11 cellular contexts compared by ENCODE assay signal in genomic region chr2:84899181-84899580, GRCh38. TPM values are rescaled to one million over a fixed set of nuclear protein-coding genes. Genes with fewer than 3 reads are reported as not detected.
DNase-seq lines count a peak whose midpoint lies in the region; TF ChIP-seq lines count a peak whose summit lies in the region.
"Had no signal": no experiment of that assay in that cellular context is flagged by ENCODE, and none has a peak within 500 bp of the region (broad histone marks: within the 10 kb centered on the region; RNA-seq: fewer than 3 reads in every experiment).

No MANE protein-coding gene starts in this region.

- peaks cover 6% of the 10 kb centered on the region for H3K4me1 Mint-ChIP-seq in endodermal cell

- TF ChIP-seq POLR2A in spleen (IDR thresholded peaks at IDR 0.05), result no peak

- intact Hi-C loops in spleen (cut with DNase I; ENCODE audit: low total_unique reads), result no loop called here

- H3K27me3 Mint-ChIP-seq in endodermal cell (ENCODE audit: insufficient read depth), result peaks cover 24% of the 10 kb centered on the region

- H3K27me3 ChIP-seq in SJCRH30 (no peaks in the 10 kb centered on the region), endodermal cell (ENCODE audit: control insufficient read depth, insufficient read depth, low read length, poor library complexity, severe bottlenecking) (no peaks in the 10 kb centered on the region), spleen (replicated peaks in 1 of 7) (no peaks in the 10 kb centered on the region)
- H3K27me3 ChIP-seq: ovary had no signal

- H3K27ac ChIP-seq in SJCRH30 (peak overlapping the region; percentile 48; the same call in 1 of the 2 replicates), endodermal cell (ENCODE audit: low read depth, low read length) (no peak overlapping the region), spleen (peak overlapping the region; percentile 45 to 89 (median 74))

- no peaks in the 10 kb centered on the region for H3K36me3 Mint-ChIP-seq in endodermal cell (ENCODE audit: low read depth)

- no peak overlapping the region for H3K4me3 Mint-ChIP-seq in endodermal cell

- H3K4me3 ChIP-seq in SJCRH30, result no peak overlapping the region
- no peak overlapping the region for H3K4me3 ChIP-seq in endodermal cell (ENCODE audit: low read length)
- H3K4me3 ChIP-seq in spleen, result no peak overlapping the region
- H3K4me3 ChIP-seq: ovary had no signal

- TF ChIP-seq CTCF in endodermal cell (conservative IDR thresholded peaks at IDR 0.05) (no peak), spleen (IDR thresholded peaks at IDR 0.05 in 8 of 11, conservative IDR thresholded peaks at IDR 0.05 in 3 of 11) (no peak)

- no peaks in the 10 kb centered on the region for H3K9me3 Mint-ChIP-seq in endodermal cell

- no peak overlapping the region for H3K9ac ChIP-seq in endodermal cell (ENCODE audit: extremely low read depth, low read length, poor library complexity, severe bottlenecking)

- H3K4me1 ChIP-seq in SJCRH30, result peaks cover 37% of the 10 kb centered on the region
- H3K4me1 ChIP-seq in endodermal cell (ENCODE audit: control insufficient read depth, insufficient read depth, low read length), result peaks cover 3% of the 10 kb centered on the region
- peaks cover 21 to 72% (median 45%) of the 10 kb centered on the region in 6 donors for H3K4me1 ChIP-seq in spleen

- 90 to 94% methylated on average over 3 of the region's 3 CpGs for WGBS in endodermal cell (ENCODE audit: insufficient coverage in 1 of 2, insufficient read length in 1 of 2), 2 experiments
- 93 to 98% (median 95%) methylated on average over 3 of the region's 3 CpGs for WGBS in spleen, 5 donors

- H3K9me3 ChIP-seq in SJCRH30 (replicated peaks) (no peaks in the 10 kb centered on the region), endodermal cell (ENCODE audit: control insufficient read depth, low read length) (no peaks in the 10 kb centered on the region), spleen (no peaks in the 10 kb centered on the region)
- H3K9me3 ChIP-seq: ovary had no signal

- H3K36me3 ChIP-seq in SJCRH30, result no peaks in the 10 kb centered on the region
- H3K36me3 ChIP-seq in endodermal cell (ENCODE audit: control insufficient read depth, insufficient read depth, low read length), result no peaks in the 10 kb centered on the region
- H3K36me3 ChIP-seq in spleen, result no peaks in the 10 kb centered on the region
- H3K36me3 ChIP-seq: ovary had no signal

- H3K27ac Mint-ChIP-seq in endodermal cell, result no peak overlapping the region

- peak; percentile 46 for DNase-seq in activated CD8-positive, alpha-beta memory T cell treated with anti-CD3 and anti-CD28 coated beads for 24 hours
- DNase-seq in activated CD8-positive, alpha-beta memory T cell treated with anti-CD3 and anti-CD28 coated beads, Interleukin-2, amount 50 U/mL, for 4 hours, result no peak
- DNase-seq in SJCRH30 (peak in 1 of 2 experiments; percentile 34), endodermal cell (peak; percentile 26), spleen (no peak), nucleus accumbens (lab: John Stamatoyannopoulos, UW) (no peak), NCI-H2196 treated with DMSO at 0.1 percent for 48 hours (lab: John Stamatoyannopoulos, UW; ENCODE audit: unreplicated experiment) (no peak)
- DNase-seq in activated CD4-positive, CD25-positive, alpha-beta regulatory T cell treated with anti-CD3 and anti-CD28 coated beads, Interleukin-2, amount 50 U/mL, for 72 hours, result no peak
- DNase-seq: ACHN; stimulated activated CD4-positive, alpha-beta T cell treated with anti-CD3 and anti-CD28 coated beads, Interleukin-12 subunit alpha, Interleukin-12 subunit beta, amount 100 ng/mL, for 4 hours had no signal

RNA-seq across cellular contexts. Expression of gene TMSB10, which starts 6.3 kb away (rescaled TPM):
- total RNA-seq in SJCRH30 (2014; rRNA removed; shearing (Covaris generic)), result 2,317 and 2,398 TPM in 2 replicates
- total RNA-seq in endodermal cell (1,000 to 10,000 TPM; 2,719 to 2,976 TPM), spleen (1,000 to 10,000 TPM; 1,416 to 3,222 (median 1,664) TPM)
- polyA plus RNA-seq in endodermal cell (2013, experiment 1 of 2), result 2,581 TPM
- 2,852 TPM for polyA plus RNA-seq in endodermal cell (2013, experiment 2 of 2)
- 1,000 to 10,000 TPM; 2,869 to 3,827 (median 3,008) TPM for polyA plus RNA-seq in spleen

RNA-seq across cellular contexts. Expression of gene TRABD2A, which starts 18.3 kb away (rescaled TPM):
- 0.86 and 1.4 TPM in 2 replicates for total RNA-seq in SJCRH30 (2014; rRNA removed; shearing (Covaris generic))
- total RNA-seq in endodermal cell (1 to 10 TPM; 4.8 to 7.7 TPM), spleen (10 to 100 TPM in 2 of 7 donors, 1 to 10 TPM in 5; 5.4 to 12.5 (median 9.2) TPM)
- 2.1 TPM for polyA plus RNA-seq in endodermal cell (2013, experiment 1 of 2)
- polyA plus RNA-seq in endodermal cell (2013, experiment 2 of 2), result 2.0 TPM
- polyA plus RNA-seq in spleen, result 1 to 10 TPM; 4.5 to 8.6 (median 5.0) TPM

Comparison
In these comparisons a context has a peak if more than half of its experiments do, and no peak if none do; other contexts are left out.
1. DNase-seq: peak in activated CD8-positive, alpha-beta memory T cell treated with anti-CD3 and anti-CD28 coated beads for 24 hours (single experiment) and endodermal cell (single experiment); none in activated CD8-positive, alpha-beta memory T cell treated with anti-CD3 and anti-CD28 coated beads, Interleukin-2, amount 50 U/mL, for 4 hours (single experiment), spleen (single experiment), activated CD4-positive, CD25-positive, alpha-beta regulatory T cell treated with anti-CD3 and anti-CD28 coated beads, Interleukin-2, amount 50 U/mL, for 72 hours (single experiment), nucleus accumbens (0 of 56) and NCI-H2196 treated with DMSO at 0.1 percent for 48 hours (single experiment).